ENCODE assay signal across 24 cellular contexts in genomic region chr3:67458406-67458805, GRCh38.
DNase-seq lines count a peak whose midpoint lies in the region; ATAC-seq, FAIRE-seq and TF ChIP-seq lines count a peak whose summit lies in the region.
"Had no signal": no experiment of that assay in that cellular context is flagged by ENCODE, and none has a peak within 500 bp of the region (broad histone marks: within the 10 kb centered on the region; RNA-seq: fewer than 3 reads in every experiment).

No MANE protein-coding gene starts in this region.

- DNase-seq in ELR (ENCODE audit: low read depth) (peak; percentile 86), NCI-H446 treated with DMSO at 0.1 percent for 48 hours (lab: John Stamatoyannopoulos, UW) (peak; percentile 20), bronchial epithelial cell (ENCODE audit: low read depth) (peak; percentile 29), lung microvascular endothelial cell (ENCODE audit: low read depth in 2 of 2) (peak; percentile 4 to 87)
- DNase-seq in activated T-helper 2 cell treated with anti-CD3 and anti-CD28 coated beads, Interferon-gamma antibody, Interleukin-2, Interleukin-4, amounts not matched to agents 10 μg/mL and 5 μg/mL and 100 μg/mL, durations not matched to agents 14 hours and 24 hours and 36 hours (ENCODE audit: low spot score), result no peak
- DNase-seq in activated naive CD4-positive, alpha-beta T cell treated with anti-CD3 and anti-CD28 coated beads, Interleukin-2, amount 10 ng/mL, durations not matched to agents 7 days and 5 days, result no peak
- DNase-seq: activated CD4-positive, alpha-beta memory T cell treated with anti-CD3 and anti-CD28 coated beads, Interleukin-2, amount 10 ng/mL, durations not matched to agents 7 days and 5 days; activated gamma-delta T cell; activated T-cell treated with anti-CD3 and anti-CD28 coated beads for 4 hours; CD4-positive, alpha-beta T cell; DMS153; endodermal cell; Karpas-422; NCI-H1092; NCI-H2081 treated with DMSO at 0.1 percent for 48 hours; NCI-H510A; stimulated activated CD4-positive, alpha-beta T cell treated with anti-CD3 and anti-CD28 coated beads, Interleukin-2, amount 100 ng/mL, for 48 hours; stimulated activated naive CD4-positive, alpha-beta T cell; testis; uterus had no signal

- no peaks in the 10 kb centered on the region for H3K27me3 ChIP-seq in bronchial epithelial cell (ENCODE audit: control insufficient read depth, insufficient read depth, low read length)
- H3K27me3 ChIP-seq: testis, uterus had no signal

- no peak overlapping the region for H3K4me3 ChIP-seq in bronchial epithelial cell (ENCODE audit: low read depth, low read length)
- H3K4me3 ChIP-seq: smooth muscle cell, testis, uterus had no signal

- ATAC-seq in activated CD4-positive, CD25-positive, alpha-beta regulatory T cell treated with anti-CD3 and anti-CD28 coated beads, Interleukin-2, amount 50 U/mL, for 24 hours, result no peak

- no peaks in the 10 kb centered on the region for H3K9me3 Mint-ChIP-seq in activated T-helper 2 cell treated with anti-CD3 and anti-CD28 coated beads, Interferon-gamma antibody, Interleukin-2, Interleukin-4, amounts not matched to agents 10 μg/mL and 5 μg/mL and 100 μg/mL, durations not matched to agents 14 hours and 24 hours and 36 hours
- H3K9me3 Mint-ChIP-seq in activated naive CD4-positive, alpha-beta T cell treated with anti-CD3 and anti-CD28 coated beads, Interleukin-2, amount 10 ng/mL, durations not matched to agents 7 days and 5 days, result no peaks in the 10 kb centered on the region
- H3K9me3 Mint-ChIP-seq: activated CD4-positive, alpha-beta memory T cell treated with anti-CD3 and anti-CD28 coated beads, Interleukin-2, amount 10 ng/mL, durations not matched to agents 7 days and 5 days; CD4-positive, alpha-beta T cell; endodermal cell; memory B cell; T-helper 2 cell treated with Interferon-gamma antibody and Interleukin-4, amounts not matched to agents 5 μg/mL and 100 μg/mL, for 36 hours had no signal

- no peaks in the 10 kb centered on the region for H3K36me3 ChIP-seq in bronchial epithelial cell (ENCODE audit: control insufficient read depth, insufficient read depth, low read length)
- H3K36me3 ChIP-seq: uterus had no signal

- CTCF ChIA-PET in activated naive CD4-positive, alpha-beta T cell treated with anti-CD3 and anti-CD28 coated beads, Interleukin-2, amount 10 ng/mL, durations not matched to agents 7 days and 5 days (lab: Charles Lee), result no interaction called here

- H3K36me3 Mint-ChIP-seq in activated T-helper 2 cell treated with anti-CD3 and anti-CD28 coated beads, Interferon-gamma antibody, Interleukin-2, Interleukin-4, amounts not matched to agents 10 μg/mL and 5 μg/mL and 100 μg/mL, durations not matched to agents 14 hours and 24 hours and 36 hours (ENCODE audit: low read depth), result peaks cover 6% of the 10 kb centered on the region
- peaks cover 22% of the 10 kb centered on the region for H3K36me3 Mint-ChIP-seq in activated naive CD4-positive, alpha-beta T cell treated with anti-CD3 and anti-CD28 coated beads, Interleukin-2, amount 10 ng/mL, durations not matched to agents 7 days and 5 days

- H3K4me3 Mint-ChIP-seq in activated T-helper 2 cell treated with anti-CD3 and anti-CD28 coated beads, Interferon-gamma antibody, Interleukin-2, Interleukin-4, amounts not matched to agents 10 μg/mL and 5 μg/mL and 100 μg/mL, durations not matched to agents 14 hours and 24 hours and 36 hours (ENCODE audit: low read depth), result no peak overlapping the region
- H3K4me3 Mint-ChIP-seq in activated naive CD4-positive, alpha-beta T cell treated with anti-CD3 and anti-CD28 coated beads, Interleukin-2, amount 10 ng/mL, durations not matched to agents 7 days and 5 days, result no peak overlapping the region
- H3K4me3 Mint-ChIP-seq: activated CD4-positive, alpha-beta memory T cell treated with anti-CD3 and anti-CD28 coated beads, Interleukin-2, amount 10 ng/mL, durations not matched to agents 7 days and 5 days; CD4-positive, alpha-beta T cell; endodermal cell; memory B cell; T-helper 2 cell treated with Interferon-gamma antibody and Interleukin-4, amounts not matched to agents 5 μg/mL and 100 μg/mL, for 36 hours had no signal

- H3K27me3 Mint-ChIP-seq in activated T-helper 2 cell treated with anti-CD3 and anti-CD28 coated beads, Interferon-gamma antibody, Interleukin-2, Interleukin-4, amounts not matched to agents 10 μg/mL and 5 μg/mL and 100 μg/mL, durations not matched to agents 14 hours and 24 hours and 36 hours (ENCODE audit: low read depth), result no peaks in the 10 kb centered on the region
- no peaks in the 10 kb centered on the region for H3K27me3 Mint-ChIP-seq in activated naive CD4-positive, alpha-beta T cell treated with anti-CD3 and anti-CD28 coated beads, Interleukin-2, amount 10 ng/mL, durations not matched to agents 7 days and 5 days
- H3K27me3 Mint-ChIP-seq: activated CD4-positive, alpha-beta memory T cell treated with anti-CD3 and anti-CD28 coated beads, Interleukin-2, amount 10 ng/mL, durations not matched to agents 7 days and 5 days; CD4-positive, alpha-beta T cell; memory B cell had no signal

- intact Hi-C loops in activated T-helper 2 cell treated with anti-CD3 and anti-CD28 coated beads, Interferon-gamma antibody, Interleukin-2, Interleukin-4, amounts not matched to agents 10 μg/mL and 5 μg/mL and 100 μg/mL, durations not matched to agents 14 hours and 24 hours and 36 hours (cut with micrococcal nuclease), result no loop called here

- FAIRE-seq in bronchial epithelial cell (lab: Jason Lieb, UNC), result no peak

- peaks cover 8% of the 10 kb centered on the region for H3K4me1 Mint-ChIP-seq in activated T-helper 2 cell treated with anti-CD3 and anti-CD28 coated beads, Interferon-gamma antibody, Interleukin-2, Interleukin-4, amounts not matched to agents 10 μg/mL and 5 μg/mL and 100 μg/mL, durations not matched to agents 14 hours and 24 hours and 36 hours (ENCODE audit: low read depth)
- peaks cover 2% of the 10 kb centered on the region for H3K4me1 Mint-ChIP-seq in activated naive CD4-positive, alpha-beta T cell treated with anti-CD3 and anti-CD28 coated beads, Interleukin-2, amount 10 ng/mL, durations not matched to agents 7 days and 5 days
- H3K4me1 Mint-ChIP-seq: endodermal cell, memory B cell had no signal

- TF ChIP-seq CTCF in bronchial epithelial cell (IDR thresholded peaks at IDR 0.05; ENCODE audit: insufficient read depth, low read length, severe bottlenecking), result no peak

- no peak overlapping the region for H3K27ac Mint-ChIP-seq in activated T-helper 2 cell treated with anti-CD3 and anti-CD28 coated beads, Interferon-gamma antibody, Interleukin-2, Interleukin-4, amounts not matched to agents 10 μg/mL and 5 μg/mL and 100 μg/mL, durations not matched to agents 14 hours and 24 hours and 36 hours
- H3K27ac Mint-ChIP-seq in activated naive CD4-positive, alpha-beta T cell treated with anti-CD3 and anti-CD28 coated beads, Interleukin-2, amount 10 ng/mL, durations not matched to agents 7 days and 5 days, result no peak overlapping the region
- H3K27ac Mint-ChIP-seq: activated CD4-positive, alpha-beta memory T cell treated with anti-CD3 and anti-CD28 coated beads, Interleukin-2, amount 10 ng/mL, durations not matched to agents 7 days and 5 days; CD4-positive, alpha-beta T cell; endodermal cell; memory B cell; T-helper 2 cell treated with Interferon-gamma antibody and Interleukin-4, amounts not matched to agents 5 μg/mL and 100 μg/mL, for 36 hours had no signal

Comparison
In these comparisons a context has a peak if more than half of its experiments do, and no peak if none do; other contexts are left out.
1. DNase-seq: peak in ELR (single experiment), NCI-H446 treated with DMSO at 0.1 percent for 48 hours (single experiment), bronchial epithelial cell (single experiment) and lung microvascular endothelial cell (2 of 2); none in activated T-helper 2 cell treated with anti-CD3 and anti-CD28 coated beads, Interferon-gamma antibody, Interleukin-2, Interleukin-4, amounts not matched to agents 10 μg/mL and 5 μg/mL and 100 μg/mL, durations not matched to agents 14 hours and 24 hours and 36 hours (single experiment) and activated naive CD4-positive, alpha-beta T cell treated with anti-CD3 and anti-CD28 coated beads, Interleukin-2, amount 10 ng/mL, durations not matched to agents 7 days and 5 days (single experiment).